ENCODE assay signal across 1 cellular context in genomic region chr16:2152695-2153506, GRCh38.
A peak's percentile ranks its signal among the peaks of the same experiment; 100 is the strongest.
TF ChIP-seq lines count a peak whose summit lies in the region.

No MANE protein-coding gene starts in this region.

TF ChIP-seq in WTC11, 78 proteins besides CTCF, POLR2A, EP300 and RAD21 (continued from another document and continues in another):
- TF ChIP-seq ARID4B (CRISPR knock-in tag; IDR thresholded peaks at IDR 0.05; ENCODE audit: borderline replicate concordance) (peak; percentile 85; the same call in 1 of the 2 replicates), STAT6 (CRISPR knock-in tag; conservative IDR thresholded peaks at IDR 0.05; ENCODE audit: low read depth) (no peak), FOXP4 (CRISPR knock-in tag; IDR thresholded peaks at IDR 0.05) (peak; percentile 66; the same call in 1 of the 2 replicates), NR1H2 (CRISPR knock-in tag; IDR thresholded peaks at IDR 0.05) (no peak), ATF3 (CRISPR knock-in tag; conservative IDR thresholded peaks at IDR 0.05) (no peak), TCF7 (CRISPR knock-in tag; IDR thresholded peaks at IDR 0.05; ENCODE audit: low read depth) (no peak), HMGA2 (CRISPR knock-in tag; IDR thresholded peaks at IDR 0.05) (no peak), MAX (CRISPR knock-in tag; IDR thresholded peaks at IDR 0.05) (no peak; the same call in 1 of the 2 replicates), FOXK1 (CRISPR knock-in tag; IDR thresholded peaks at IDR 0.05) (no peak), AR (CRISPR knock-in tag; IDR thresholded peaks at IDR 0.05) (peak; percentile 81), TEAD1 (CRISPR knock-in tag; IDR thresholded peaks at IDR 0.05) (peak; percentile 8), GRHL2 (CRISPR knock-in tag; IDR thresholded peaks at IDR 0.05; ENCODE audit: insufficient replicate concordance, severe bottlenecking) (no peak), NFATC4 (CRISPR knock-in tag; IDR thresholded peaks at IDR 0.05) (peak; percentile 91), ERG (CRISPR knock-in tag; IDR thresholded peaks at IDR 0.05) (peak; percentile 74; the same call in 1 of the 2 replicates), MLX (CRISPR knock-in tag; IDR thresholded peaks at IDR 0.05) (no peak), PRDM15 (CRISPR knock-in tag; IDR thresholded peaks at IDR 0.05) (no peak), NFE2L1 (CRISPR knock-in tag; IDR thresholded peaks at IDR 0.05) (no peak), ZNF512 (CRISPR knock-in tag; IDR thresholded peaks at IDR 0.05; ENCODE audit: borderline replicate concordance) (no peak), E2F5 (CRISPR knock-in tag; IDR thresholded peaks at IDR 0.05) (no peak), AFF4 (CRISPR knock-in tag; IDR thresholded peaks at IDR 0.05; ENCODE audit: borderline replicate concordance) (no peak; the same call in 1 of the 2 replicates), ZNF671 (CRISPR knock-in tag; IDR thresholded peaks at IDR 0.05) (peak; percentile 92)
